15 cellular contexts compared by ENCODE assay signal in genomic region chr12:693937-694533, GRCh38. TPM values are rescaled to one million over a fixed set of nuclear protein-coding genes. Genes with fewer than 3 reads are reported as not detected.
DNase-seq lines count a peak whose midpoint lies in the region; ATAC-seq and TF ChIP-seq lines count a peak whose summit lies in the region.
"Had no signal": no experiment of that assay in that cellular context is flagged by ENCODE, and none has a peak within 500 bp of the region (broad histone marks: within the 10 kb centered on the region; RNA-seq: fewer than 3 reads in every experiment).

No MANE protein-coding gene starts in this region.

- POLR2A ChIA-PET in activated CD8-positive, alpha-beta T cell treated with anti-CD3 and anti-CD28 coated beads, Interleukin-2, amount 10 ng/mL, durations not matched to agents 7 days and 5 days (lab: Charles Lee): no interaction called here

- peak overlapping the region; percentile 34 for H3K4me3 ChIP-seq in endodermal cell (ENCODE audit: low read length)
- H3K4me3 ChIP-seq: BLaER1 treated with 17β-estradiol and CSF1 and Interleukin-3, amounts not matched to agents 10 nM and 100 nM had no signal

- in situ Hi-C loops in SK-MEL-5 (cut with HindIII; ENCODE audit: low pct_unique_long_range_greater_than_20kb, low sequenced_read_pairs): no loop called here

- TF ChIP-seq CTCF in endodermal cell (conservative IDR thresholded peaks at IDR 0.05): no peak

- H3K27ac ChIP-seq in endodermal cell (ENCODE audit: low read depth, low read length): no peak overlapping the region
- H3K27ac ChIP-seq: BLaER1 treated with 17β-estradiol and CSF1 and Interleukin-3, amounts not matched to agents 10 nM and 100 nM had no signal

- peak overlapping the region; percentile 72 for H3K27ac Mint-ChIP-seq in activated naive CD4-positive, alpha-beta T cell treated with anti-CD3 and anti-CD28 coated beads, Interleukin-2, amount 50 U/mL, for 24 hours
- H3K27ac Mint-ChIP-seq in activated naive CD4-positive, alpha-beta T cell treated with anti-CD3 and anti-CD28 coated beads, Interleukin-2, amount 50 U/mL, for 72 hours: no peak overlapping the region
- no peak overlapping the region for H3K27ac Mint-ChIP-seq in endodermal cell
- H3K27ac Mint-ChIP-seq in activated CD8-positive, alpha-beta T cell treated with anti-CD3 and anti-CD28 coated beads, Interleukin-2, amount 10 ng/mL, durations not matched to agents 7 days and 5 days: no peak overlapping the region

- H3K36me3 Mint-ChIP-seq in activated naive CD4-positive, alpha-beta T cell treated with anti-CD3 and anti-CD28 coated beads, Interleukin-2, amount 50 U/mL, for 24 hours: peaks cover 4% of the 10 kb centered on the region
- H3K36me3 Mint-ChIP-seq in activated naive CD4-positive, alpha-beta T cell treated with anti-CD3 and anti-CD28 coated beads, Interleukin-2, amount 50 U/mL, for 72 hours: peaks cover 14 to 41% of the 10 kb centered on the region in 2 donors
- peaks cover 20% of the 10 kb centered on the region for H3K36me3 Mint-ChIP-seq in endodermal cell (ENCODE audit: low read depth)
- H3K36me3 Mint-ChIP-seq in activated CD8-positive, alpha-beta T cell treated with anti-CD3 and anti-CD28 coated beads, Interleukin-2, amount 10 ng/mL, durations not matched to agents 7 days and 5 days (ENCODE audit: low read depth): peaks cover 27% of the 10 kb centered on the region

- H3K27me3 ChIP-seq in endodermal cell (ENCODE audit: control insufficient read depth, insufficient read depth, low read length, poor library complexity, severe bottlenecking): no peaks in the 10 kb centered on the region
- H3K27me3 ChIP-seq: BLaER1 treated with 17β-estradiol and CSF1 and Interleukin-3, amounts not matched to agents 10 nM and 100 nM had no signal

- no peak for ATAC-seq in activated naive CD4-positive, alpha-beta T cell treated with anti-CD3 and anti-CD28 coated beads, Interleukin-2, amount 50 U/mL, for 72 hours
- no peak for ATAC-seq in activated CD8-positive, alpha-beta T cell treated with anti-CD3 and anti-CD28 coated beads, Interleukin-2, amount 10 ng/mL, durations not matched to agents 7 days and 5 days

- H3K4me3 Mint-ChIP-seq in activated naive CD4-positive, alpha-beta T cell treated with anti-CD3 and anti-CD28 coated beads, Interleukin-2, amount 50 U/mL, for 24 hours: no peak overlapping the region
- no peak overlapping the region for H3K4me3 Mint-ChIP-seq in endodermal cell
- H3K4me3 Mint-ChIP-seq in activated CD8-positive, alpha-beta T cell treated with anti-CD3 and anti-CD28 coated beads, Interleukin-2, amount 10 ng/mL, durations not matched to agents 7 days and 5 days: no peak overlapping the region

- H3K4me1 Mint-ChIP-seq in activated naive CD4-positive, alpha-beta T cell treated with anti-CD3 and anti-CD28 coated beads, Interleukin-2, amount 50 U/mL, for 24 hours: peaks cover 41% of the 10 kb centered on the region
- H3K4me1 Mint-ChIP-seq in endodermal cell: no peaks in the 10 kb centered on the region
- H3K4me1 Mint-ChIP-seq in activated CD8-positive, alpha-beta T cell treated with anti-CD3 and anti-CD28 coated beads, Interleukin-2, amount 10 ng/mL, durations not matched to agents 7 days and 5 days (ENCODE audit: low read depth): peaks cover 36% of the 10 kb centered on the region

- H3K27me3 Mint-ChIP-seq in activated naive CD4-positive, alpha-beta T cell treated with anti-CD3 and anti-CD28 coated beads, Interleukin-2, amount 50 U/mL, for 24 hours: no peaks in the 10 kb centered on the region
- H3K27me3 Mint-ChIP-seq in endodermal cell (ENCODE audit: insufficient read depth): no peaks in the 10 kb centered on the region
- no peaks in the 10 kb centered on the region for H3K27me3 Mint-ChIP-seq in activated CD8-positive, alpha-beta T cell treated with anti-CD3 and anti-CD28 coated beads, Interleukin-2, amount 10 ng/mL, durations not matched to agents 7 days and 5 days (ENCODE audit: low read depth)

- no peaks in the 10 kb centered on the region for H3K9me3 Mint-ChIP-seq in activated naive CD4-positive, alpha-beta T cell treated with anti-CD3 and anti-CD28 coated beads, Interleukin-2, amount 50 U/mL, for 24 hours
- H3K9me3 Mint-ChIP-seq in activated naive CD4-positive, alpha-beta T cell treated with anti-CD3 and anti-CD28 coated beads, Interleukin-2, amount 50 U/mL, for 72 hours: peaks cover 13 to 18% of the 10 kb centered on the region in 2 donors
- peaks cover 85% of the 10 kb centered on the region for H3K9me3 Mint-ChIP-seq in endodermal cell
- H3K9me3 Mint-ChIP-seq in activated CD8-positive, alpha-beta T cell treated with anti-CD3 and anti-CD28 coated beads, Interleukin-2, amount 10 ng/mL, durations not matched to agents 7 days and 5 days (ENCODE audit: insufficient read depth): peaks cover 21% of the 10 kb centered on the region

- H3K36me3 ChIP-seq in endodermal cell (ENCODE audit: control insufficient read depth, insufficient read depth, low read length): no peaks in the 10 kb centered on the region

- no peaks in the 10 kb centered on the region for H3K4me1 ChIP-seq in endodermal cell (ENCODE audit: control insufficient read depth, insufficient read depth, low read length)

- peaks cover 67% of the 10 kb centered on the region for H3K9me3 ChIP-seq in endodermal cell (ENCODE audit: control insufficient read depth, low read length)

- no peak overlapping the region for H3K9ac ChIP-seq in endodermal cell (ENCODE audit: extremely low read depth, low read length, poor library complexity, severe bottlenecking)
- H3K9ac ChIP-seq: BLaER1 treated with 17β-estradiol and CSF1 and Interleukin-3, amounts not matched to agents 10 nM and 100 nM had no signal

- DNase-seq in activated naive CD4-positive, alpha-beta T cell treated with anti-CD3 and anti-CD28 coated beads, Interleukin-2, amount 50 U/mL, for 72 hours (ENCODE audit: low spot score in 2 of 2): no peak
- peak; percentile 61 for DNase-seq in SK-MEL-5 (ENCODE audit: low read depth, low spot score)
- no peak for DNase-seq in endodermal cell
- no peak for DNase-seq in activated CD8-positive, alpha-beta T cell treated with anti-CD3 and anti-CD28 coated beads, Interleukin-2, amount 10 ng/mL, durations not matched to agents 7 days and 5 days
- no peak for DNase-seq in HK-2 (ENCODE audit: unreplicated experiment)
- DNase-seq in glomerular visceral epithelial cell (ENCODE audit: extremely low spot score): no peak
- DNase-seq: NCI-H1092; NCI-H1694; NCI-H226; NCI-H524 treated with DMSO at 0.1 percent for 48 hours; NK-92 treated with Interleukin-12 subunit alpha and Interleukin-12 subunit beta, amount 100 ng/mL, for 24 hours; RPMI8226; SIG-M5 had no signal

- CTCF ChIA-PET in activated CD8-positive, alpha-beta T cell treated with anti-CD3 and anti-CD28 coated beads, Interleukin-2, amount 10 ng/mL, durations not matched to agents 7 days and 5 days (lab: Charles Lee): interaction anchor here (0.7 to 1.6 kb wide), 5 partner anchors 9 to 110 kb away, joined by 3 to 5 read pairs (median 3); no protein-coding TSS in a partner anchor

- WGBS in endodermal cell (ENCODE audit: insufficient coverage in 1 of 2, insufficient read length in 1 of 2), 2 experiments: 96 to 100% methylated on average over 4 to 7 of the region's 7 CpGs

RNA-seq across cellular contexts. Expression of gene NINJ2, which starts 30.8 kb away (rescaled TPM):
- 1 to 10 TPM; 1.4 to 6.1 TPM for total RNA-seq in activated naive CD4-positive, alpha-beta T cell treated with anti-CD3 and anti-CD28 coated beads, Interleukin-2, amount 50 U/mL, for 72 hours
- total RNA-seq in SK-MEL-5 (2014; rRNA removed; shearing (Covaris generic)): 0.26 and 0.51 TPM in 2 replicates
- 0.28 TPM in 1 of 2 replicates, not detected in the other for polyA plus RNA-seq in SK-MEL-5 (2015; cell fraction: cytosol; rRNA removed)
- polyA plus RNA-seq in SK-MEL-5 (2015; cell fraction: nucleus; rRNA removed): not detected in 2 replicates
- total RNA-seq in endodermal cell: 1 to 10 TPM in 1 of 2 donors, under 1 TPM in 1; 0.73 to 5.1 TPM
- not detected for polyA plus RNA-seq in endodermal cell (2013, experiment 1 of 2)
- 0.41 TPM for polyA plus RNA-seq in endodermal cell (2013, experiment 2 of 2)
- total RNA-seq in activated CD8-positive, alpha-beta T cell treated with anti-CD3 and anti-CD28 coated beads, Interleukin-2, amount 10 ng/mL, durations not matched to agents 7 days and 5 days: 10 to 100 TPM in 1 of 2 experiments, 1 to 10 TPM in 1; 8.0 to 10.6 TPM

RNA-seq across cellular contexts. Expression of gene WNK1, which starts 58.3 kb away (rescaled TPM):
- 100 to 1,000 TPM; 110 to 145 TPM for total RNA-seq in activated naive CD4-positive, alpha-beta T cell treated with anti-CD3 and anti-CD28 coated beads, Interleukin-2, amount 50 U/mL, for 72 hours
- total RNA-seq in SK-MEL-5 (2014; rRNA removed; shearing (Covaris generic)): 41.1 and 46.5 TPM in 2 replicates
- polyA plus RNA-seq in SK-MEL-5 (2015; cell fraction: cytosol; rRNA removed): 50.7 and 85.8 TPM in 2 replicates
- 44.0 and 47.8 TPM in 2 replicates for polyA plus RNA-seq in SK-MEL-5 (2015; cell fraction: nucleus; rRNA removed)
- total RNA-seq in endodermal cell: 100 to 1,000 TPM; 199 to 412 TPM
- 111 TPM for polyA plus RNA-seq in endodermal cell (2013, experiment 1 of 2)
- polyA plus RNA-seq in endodermal cell (2013, experiment 2 of 2): 108 TPM
- total RNA-seq in activated CD8-positive, alpha-beta T cell treated with anti-CD3 and anti-CD28 coated beads, Interleukin-2, amount 10 ng/mL, durations not matched to agents 7 days and 5 days: 100 to 1,000 TPM; 203 to 204 TPM
